2 cellular contexts compared by ENCODE assay signal in genomic region chr20:64173116-64173515, GRCh38.
TF ChIP-seq lines count a peak whose summit lies in the region.

No MANE protein-coding gene starts in this region.

TF ChIP-seq in H1, 55 proteins besides CTCF, POLR2A, EP300 and RAD21 (continued from another document):
- TF ChIP-seq, protein P1, sequence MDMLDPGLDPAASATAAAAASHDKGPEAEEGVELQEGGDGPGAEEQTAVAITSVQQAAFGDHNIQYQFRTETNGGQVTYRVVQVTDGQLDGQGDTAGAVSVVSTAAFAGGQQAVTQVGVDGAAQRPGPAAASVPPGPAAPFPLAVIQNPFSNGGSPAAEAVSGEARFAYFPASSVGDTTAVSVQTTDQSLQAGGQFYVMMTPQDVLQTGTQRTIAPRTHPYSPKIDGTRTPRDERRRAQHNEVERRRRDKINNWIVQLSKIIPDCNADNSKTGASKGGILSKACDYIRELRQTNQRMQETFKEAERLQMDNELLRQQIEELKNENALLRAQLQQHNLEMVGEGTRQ (IDR thresholded peaks at IDR 0.05; ENCODE audit: low read length) = no peak
- TF ChIP-seq CBX5 (IDR thresholded peaks at IDR 0.05; ENCODE audit: low read depth, low read length) (no peak), TBP (IDR thresholded peaks at IDR 0.05; ENCODE audit: low read depth, low read length) (no peak), CHD2 (IDR thresholded peaks at IDR 0.05; ENCODE audit: low read length) (no peak)
- TF ChIP-seq, protein P2, sequence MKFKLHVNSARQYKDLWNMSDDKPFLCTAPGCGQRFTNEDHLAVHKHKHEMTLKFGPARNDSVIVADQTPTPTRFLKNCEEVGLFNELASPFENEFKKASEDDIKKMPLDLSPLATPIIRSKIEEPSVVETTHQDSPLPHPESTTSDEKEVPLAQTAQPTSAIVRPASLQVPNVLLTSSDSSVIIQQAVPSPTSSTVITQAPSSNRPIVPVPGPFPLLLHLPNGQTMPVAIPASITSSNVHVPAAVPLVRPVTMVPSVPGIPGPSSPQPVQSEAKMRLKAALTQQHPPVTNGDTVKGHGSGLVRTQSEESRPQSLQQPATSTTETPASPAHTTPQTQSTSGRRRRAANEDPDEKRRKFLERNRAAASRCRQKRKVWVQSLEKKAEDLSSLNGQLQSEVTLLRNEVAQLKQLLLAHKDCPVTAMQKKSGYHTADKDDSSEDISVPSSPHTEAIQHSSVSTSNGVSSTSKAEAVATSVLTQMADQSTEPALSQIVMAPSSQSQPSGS (IDR thresholded peaks at IDR 0.05; ENCODE audit: low read length) = no peak

TF ChIP-seq in neural cell, 6 proteins besides CTCF, POLR2A, EP300 and RAD21 (continued from another document):
- TF ChIP-seq, protein P3, sequence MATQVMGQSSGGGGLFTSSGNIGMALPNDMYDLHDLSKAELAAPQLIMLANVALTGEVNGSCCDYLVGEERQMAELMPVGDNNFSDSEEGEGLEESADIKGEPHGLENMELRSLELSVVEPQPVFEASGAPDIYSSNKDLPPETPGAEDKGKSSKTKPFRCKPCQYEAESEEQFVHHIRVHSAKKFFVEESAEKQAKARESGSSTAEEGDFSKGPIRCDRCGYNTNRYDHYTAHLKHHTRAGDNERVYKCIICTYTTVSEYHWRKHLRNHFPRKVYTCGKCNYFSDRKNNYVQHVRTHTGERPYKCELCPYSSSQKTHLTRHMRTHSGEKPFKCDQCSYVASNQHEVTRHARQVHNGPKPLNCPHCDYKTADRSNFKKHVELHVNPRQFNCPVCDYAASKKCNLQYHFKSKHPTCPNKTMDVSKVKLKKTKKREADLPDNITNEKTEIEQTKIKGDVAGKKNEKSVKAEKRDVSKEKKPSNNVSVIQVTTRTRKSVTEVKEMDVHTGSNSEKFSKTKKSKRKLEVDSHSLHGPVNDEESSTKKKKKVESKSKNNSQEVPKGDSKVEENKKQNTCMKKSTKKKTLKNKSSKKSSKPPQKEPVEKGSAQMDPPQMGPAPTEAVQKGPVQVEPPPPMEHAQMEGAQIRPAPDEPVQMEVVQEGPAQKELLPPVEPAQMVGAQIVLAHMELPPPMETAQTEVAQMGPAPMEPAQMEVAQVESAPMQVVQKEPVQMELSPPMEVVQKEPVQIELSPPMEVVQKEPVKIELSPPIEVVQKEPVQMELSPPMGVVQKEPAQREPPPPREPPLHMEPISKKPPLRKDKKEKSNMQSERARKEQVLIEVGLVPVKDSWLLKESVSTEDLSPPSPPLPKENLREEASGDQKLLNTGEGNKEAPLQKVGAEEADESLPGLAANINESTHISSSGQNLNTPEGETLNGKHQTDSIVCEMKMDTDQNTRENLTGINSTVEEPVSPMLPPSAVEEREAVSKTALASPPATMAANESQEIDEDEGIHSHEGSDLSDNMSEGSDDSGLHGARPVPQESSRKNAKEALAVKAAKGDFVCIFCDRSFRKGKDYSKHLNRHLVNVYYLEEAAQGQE (IDR thresholded peaks at IDR 0.05; ENCODE audit: borderline replicate concordance) = no peak
- TF ChIP-seq POLR2AphosphoS5 (IDR thresholded peaks at IDR 0.05) (no peak), SMC3 (conservative IDR thresholded peaks at IDR 0.05; ENCODE audit: poor library complexity) (no peak), MXI1 (conservative IDR thresholded peaks at IDR 0.05; ENCODE audit: poor library complexity, severe bottlenecking) (no peak)
